In genomic region chrX:78125148-78125547, GRCh38 we compare ENCODE assay signal across 1 cellular context.
TF ChIP-seq lines count a peak whose summit lies in the region.

No MANE protein-coding gene starts in this region.

TF ChIP-seq in HEK293, 187 proteins besides CTCF, POLR2A, EP300 and RAD21:
- TF ChIP-seq SCRT2 (tag by site-specific recombination; IDR thresholded peaks at IDR 0.05) = peak; percentile 90
- peak; percentile 86 for TF ChIP-seq SCRT1 (tag by site-specific recombination; IDR thresholded peaks at IDR 0.05; ENCODE audit: borderline replicate concordance)
- TF ChIP-seq PRDM1 (tag by site-specific recombination; IDR thresholded peaks at IDR 0.05) = no peak
